Comparison of ENCODE assay signal across 2 cellular contexts in the genomic region with DNA sequence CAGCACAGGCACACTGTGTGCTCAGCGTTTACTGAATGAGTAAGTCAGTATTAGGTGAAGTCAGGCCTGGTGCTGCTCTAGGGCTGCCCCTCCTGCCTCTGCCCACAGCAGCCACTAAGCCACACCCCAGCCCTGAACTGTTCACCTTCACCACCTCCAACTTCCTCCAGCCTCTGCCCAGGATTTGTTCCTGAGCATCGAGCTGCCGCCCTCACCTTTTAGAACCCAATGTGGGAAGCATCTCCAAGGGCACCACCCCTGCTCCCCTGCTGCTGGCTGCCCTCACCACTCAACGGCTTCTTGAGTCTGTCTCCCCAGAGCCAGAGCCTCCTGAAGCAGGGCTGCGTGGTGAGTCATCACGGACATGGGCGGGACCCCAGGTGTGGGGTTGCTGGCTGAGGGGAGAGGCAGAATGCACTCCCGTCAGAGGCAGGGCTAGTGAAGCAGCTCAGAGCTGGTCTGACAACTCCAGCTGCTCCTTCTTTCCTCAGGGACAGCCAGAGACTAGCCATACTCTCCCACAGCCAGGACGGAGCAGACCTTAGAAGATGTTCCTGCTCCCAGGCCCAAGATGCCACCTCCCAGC.
TF ChIP-seq lines count a peak whose summit lies in the region.

No MANE protein-coding gene starts in this region.

TF ChIP-seq in SK-N-SH treated with all-trans-retinoic acid at 6 μM for 48 hours, 23 proteins besides CTCF, POLR2A, EP300 and RAD21:
- no peak for TF ChIP-seq ARNTL (CRISPR knock-in tag; IDR thresholded peaks at IDR 0.05; ENCODE audit: borderline replicate concordance, low read depth)
- no peak for TF ChIP-seq ZFP3 (CRISPR knock-in tag; IDR thresholded peaks at IDR 0.05)
- no peak for TF ChIP-seq ZNF70 (CRISPR knock-in tag; IDR thresholded peaks at IDR 0.05)
- TF ChIP-seq, protein P1, sequence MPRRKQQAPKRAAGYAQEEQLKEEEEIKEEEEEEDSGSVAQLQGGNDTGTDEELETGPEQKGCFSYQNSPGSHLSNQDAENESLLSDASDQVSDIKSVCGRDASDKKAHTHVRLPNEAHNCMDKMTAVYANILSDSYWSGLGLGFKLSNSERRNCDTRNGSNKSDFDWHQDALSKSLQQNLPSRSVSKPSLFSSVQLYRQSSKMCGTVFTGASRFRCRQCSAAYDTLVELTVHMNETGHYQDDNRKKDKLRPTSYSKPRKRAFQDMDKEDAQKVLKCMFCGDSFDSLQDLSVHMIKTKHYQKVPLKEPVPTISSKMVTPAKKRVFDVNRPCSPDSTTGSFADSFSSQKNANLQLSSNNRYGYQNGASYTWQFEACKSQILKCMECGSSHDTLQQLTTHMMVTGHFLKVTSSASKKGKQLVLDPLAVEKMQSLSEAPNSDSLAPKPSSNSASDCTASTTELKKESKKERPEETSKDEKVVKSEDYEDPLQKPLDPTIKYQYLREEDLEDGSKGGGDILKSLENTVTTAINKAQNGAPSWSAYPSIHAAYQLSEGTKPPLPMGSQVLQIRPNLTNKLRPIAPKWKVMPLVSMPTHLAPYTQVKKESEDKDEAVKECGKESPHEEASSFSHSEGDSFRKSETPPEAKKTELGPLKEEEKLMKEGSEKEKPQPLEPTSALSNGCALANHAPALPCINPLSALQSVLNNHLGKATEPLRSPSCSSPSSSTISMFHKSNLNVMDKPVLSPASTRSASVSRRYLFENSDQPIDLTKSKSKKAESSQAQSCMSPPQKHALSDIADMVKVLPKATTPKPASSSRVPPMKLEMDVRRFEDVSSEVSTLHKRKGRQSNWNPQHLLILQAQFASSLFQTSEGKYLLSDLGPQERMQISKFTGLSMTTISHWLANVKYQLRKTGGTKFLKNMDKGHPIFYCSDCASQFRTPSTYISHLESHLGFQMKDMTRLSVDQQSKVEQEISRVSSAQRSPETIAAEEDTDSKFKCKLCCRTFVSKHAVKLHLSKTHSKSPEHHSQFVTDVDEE (CRISPR knock-in tag; IDR thresholded peaks at IDR 0.05) = no peak
- TF ChIP-seq ESRRG (CRISPR knock-in tag; IDR thresholded peaks at IDR 0.05) = no peak
- TF ChIP-seq, protein P2, sequence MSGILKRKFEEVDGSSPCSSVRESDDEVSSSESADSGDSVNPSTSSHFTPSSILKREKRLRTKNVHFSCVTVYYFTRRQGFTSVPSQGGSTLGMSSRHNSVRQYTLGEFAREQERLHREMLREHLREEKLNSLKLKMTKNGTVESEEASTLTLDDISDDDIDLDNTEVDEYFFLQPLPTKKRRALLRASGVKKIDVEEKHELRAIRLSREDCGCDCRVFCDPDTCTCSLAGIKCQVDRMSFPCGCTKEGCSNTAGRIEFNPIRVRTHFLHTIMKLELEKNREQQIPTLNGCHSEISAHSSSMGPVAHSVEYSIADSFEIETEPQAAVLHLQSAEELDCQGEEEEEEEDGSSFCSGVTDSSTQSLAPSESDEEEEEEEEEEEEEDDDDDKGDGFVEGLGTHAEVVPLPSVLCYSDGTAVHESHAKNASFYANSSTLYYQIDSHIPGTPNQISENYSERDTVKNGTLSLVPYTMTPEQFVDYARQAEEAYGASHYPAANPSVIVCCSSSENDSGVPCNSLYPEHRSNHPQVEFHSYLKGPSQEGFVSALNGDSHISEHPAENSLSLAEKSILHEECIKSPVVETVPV (CRISPR knock-in tag; IDR thresholded peaks at IDR 0.05) = no peak
- TF ChIP-seq ZNF565 (CRISPR knock-in tag; conservative IDR thresholded peaks at IDR 0.05; ENCODE audit: low read depth) = no peak

TF ChIP-seq in GM12878, 131 proteins besides CTCF, POLR2A, EP300 and RAD21:
- TF ChIP-seq DPF2 (IDR thresholded peaks at IDR 0.05) (0 out of 2 replicates have a peak, but pooled peaks have one; percentile 23), CEBPB (IDR thresholded peaks at IDR 0.05; ENCODE audit: borderline replicate concordance in 1 of 2, low read depth in 2 of 2, low read length in 2 of 2) (no peak)
- TF ChIP-seq, protein P3, sequence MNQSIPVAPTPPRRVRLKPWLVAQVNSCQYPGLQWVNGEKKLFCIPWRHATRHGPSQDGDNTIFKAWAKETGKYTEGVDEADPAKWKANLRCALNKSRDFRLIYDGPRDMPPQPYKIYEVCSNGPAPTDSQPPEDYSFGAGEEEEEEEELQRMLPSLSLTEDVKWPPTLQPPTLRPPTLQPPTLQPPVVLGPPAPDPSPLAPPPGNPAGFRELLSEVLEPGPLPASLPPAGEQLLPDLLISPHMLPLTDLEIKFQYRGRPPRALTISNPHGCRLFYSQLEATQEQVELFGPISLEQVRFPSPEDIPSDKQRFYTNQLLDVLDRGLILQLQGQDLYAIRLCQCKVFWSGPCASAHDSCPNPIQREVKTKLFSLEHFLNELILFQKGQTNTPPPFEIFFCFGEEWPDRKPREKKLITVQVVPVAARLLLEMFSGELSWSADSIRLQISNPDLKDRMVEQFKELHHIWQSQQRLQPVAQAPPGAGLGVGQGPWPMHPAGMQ (IDR thresholded peaks at IDR 0.05; ENCODE audit: borderline replicate concordance) = no peak
TF ChIP-seq in GM12878: peak in this region for 1.
